ENCODE assay signal across 19 cellular contexts in the genomic region with DNA sequence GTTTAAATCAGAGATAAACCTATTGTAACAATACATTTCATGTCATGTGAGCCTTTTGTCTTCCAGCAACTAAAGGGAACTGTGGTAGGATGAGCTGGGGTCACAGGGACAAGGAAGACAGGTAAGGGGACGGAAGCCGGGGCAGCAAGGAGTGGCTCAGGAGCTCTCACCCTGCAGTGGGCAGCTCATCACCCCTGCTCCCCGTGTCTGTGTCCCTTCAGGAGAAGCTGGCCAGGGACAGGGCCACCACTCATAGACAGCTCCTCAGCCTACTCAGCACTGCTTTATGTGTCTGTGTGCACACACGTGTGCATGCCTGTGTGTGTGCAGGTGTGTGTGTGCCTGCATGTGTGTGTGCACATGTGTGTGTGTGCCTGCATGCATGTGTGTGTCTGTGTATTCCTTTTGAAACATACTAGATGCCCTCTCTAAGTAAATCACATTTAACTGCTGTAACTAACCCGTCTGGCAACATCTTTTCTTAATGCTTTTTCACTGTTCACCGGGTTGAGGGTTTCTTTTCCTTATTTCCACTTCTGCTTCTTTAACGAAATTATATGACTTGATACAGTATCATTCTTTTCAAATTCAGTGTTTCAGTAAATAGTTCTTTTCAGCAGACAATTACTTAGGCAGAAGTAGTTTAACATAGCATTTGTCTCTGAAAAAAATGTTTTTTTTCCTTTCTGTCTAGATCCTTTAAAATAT. TPM values are rescaled to one million over a fixed set of nuclear protein-coding genes. Genes with fewer than 3 reads are reported as not detected.
A peak's percentile ranks its signal among the peaks of the same experiment; 100 is the strongest.
DNase-seq lines count a peak whose midpoint lies in the region; ATAC-seq and TF ChIP-seq lines count a peak whose summit lies in the region.
"Had no signal": no experiment of that assay in that cellular context is flagged by ENCODE, and none has a peak within 500 bp of the region (broad histone marks: within the 10 kb centered on the region; RNA-seq: fewer than 3 reads in every experiment).

No MANE protein-coding gene starts in this region.

- no peak for ATAC-seq in heart right ventricle
- no peak for ATAC-seq in Right ventricle myocardium inferior
- ATAC-seq in central memory CD8-positive, alpha-beta T cell (replicated peaks; ENCODE audit: extremely low read depth, poor library complexity, severe bottlenecking), result no peak
- ATAC-seq in GM18505 (IDR thresholded peaks at IDR 0.05; ENCODE audit: unreplicated experiment), result no peak
- ATAC-seq in natural killer cell, result no peak
- ATAC-seq: A549 had no signal

- H3K4me3 ChIP-seq in heart right ventricle (no peak overlapping the region), neural progenitor cell (no peak overlapping the region), vagina (no peak overlapping the region), GM23248 (no peak overlapping the region)
- H3K4me3 ChIP-seq: A549 had no signal

- peaks cover 7% of the 10 kb centered on the region for H4K20me1 ChIP-seq in neural progenitor cell (ENCODE audit: low read depth)
- H4K20me1 ChIP-seq in GM23248 (ENCODE audit: insufficient read depth), result no peaks in the 10 kb centered on the region

- TF ChIP-seq POLR2A in vagina (IDR thresholded peaks at IDR 0.05) (no peak), GM18505 (IDR thresholded peaks at IDR 0.05; ENCODE audit: borderline replicate concordance, extremely low read depth, insufficient read depth, insufficient read length) (no peak)

- intact Hi-C loops in heart right ventricle (cut with DNase I), result loop anchor here in 7 of 10 donors (2.0 to 5.0 kb wide), 6 partner anchors 44 to 79 kb away; partner anchors contain the start of genes LRRFIP1 (in 1 of the 7) and RAB17 (in 1 of the 7)
- intact Hi-C loops in Right ventricle myocardium inferior (cut with DNase I), result loop anchor here (5.0 to 10.0 kb wide), 2 partner anchors 89 to 593 kb away; no protein-coding TSS in a partner anchor
- intact Hi-C loops in vagina (cut with DNase I), result no loop called here
- intact Hi-C loops in natural killer cell (cut with micrococcal nuclease), result loop anchor here (2.0 to 5.0 kb wide), 2 partner anchors 36 to 159 kb away; no protein-coding TSS in a partner anchor

- no peaks in the 10 kb centered on the region for H3K9me3 Mint-ChIP-seq in central memory CD8-positive, alpha-beta T cell
- H3K9me3 Mint-ChIP-seq in neural progenitor cell, result no peaks in the 10 kb centered on the region
- H3K9me3 Mint-ChIP-seq in natural killer cell, result no peaks in the 10 kb centered on the region

- no peak overlapping the region for H3K9ac ChIP-seq in neural progenitor cell
- no peak overlapping the region for H3K9ac ChIP-seq in GM23248

- H3K36me3 Mint-ChIP-seq in central memory CD8-positive, alpha-beta T cell (ENCODE audit: insufficient read depth), result peaks cover 18% of the 10 kb centered on the region
- H3K36me3 Mint-ChIP-seq in neural progenitor cell (peaks cover 3% of the 10 kb centered on the region), natural killer cell (no peaks in the 10 kb centered on the region)

- H3K9me2 ChIP-seq in GM23248 (ENCODE audit: insufficient read depth), result no peaks in the 10 kb centered on the region

- H3K4me2 ChIP-seq in neural progenitor cell, result no peak overlapping the region
- H3K4me2 ChIP-seq in GM23248 (ENCODE audit: unreplicated experiment), result no peak overlapping the region
- H3K4me2 ChIP-seq: A549 had no signal

- no peaks in the 10 kb centered on the region for H3K9me3 ChIP-seq in heart right ventricle
- no peaks in the 10 kb centered on the region for H3K9me3 ChIP-seq in neural progenitor cell (ENCODE audit: low read depth)
- no peaks in the 10 kb centered on the region for H3K9me3 ChIP-seq in vagina
- H3K9me3 ChIP-seq in GM23248 (ENCODE audit: low read depth), result no peaks in the 10 kb centered on the region
- H3K9me3 ChIP-seq: A549 had no signal

- no peak overlapping the region for H3K4me3 Mint-ChIP-seq in central memory CD8-positive, alpha-beta T cell
- H3K4me3 Mint-ChIP-seq in neural progenitor cell (no peak overlapping the region), natural killer cell (no peak overlapping the region)
- H3K4me3 Mint-ChIP-seq: CD14-positive monocyte had no signal

- TF ChIP-seq CTCF in heart right ventricle (IDR thresholded peaks at IDR 0.05) (no peak), neural progenitor cell (IDR thresholded peaks at IDR 0.05) (no peak), vagina (IDR thresholded peaks at IDR 0.05) (no peak), natural killer cell (IDR thresholded peaks at IDR 0.05) (no peak)

- DNase-seq in heart right ventricle (no peak), Right ventricle myocardium inferior (ENCODE audit: missing footprints) (no peak), neural progenitor cell (ENCODE audit: low spot score) (no peak), vagina (ENCODE audit: extremely low spot score in 2 of 2) (no peak), GM23248 (no peak), natural killer cell (no peak)
- DNase-seq in central memory CD8-positive, alpha-beta T cell (ENCODE audit: low spot score in 2 of 2), result no peak
- DNase-seq: activated CD4-positive, alpha-beta T cell treated with anti-CD3 and anti-CD28 coated beads, Interleukin-2, amount 50 U/mL, for 4 hours; amygdala; DMS53; effector CD8-positive, alpha-beta T cell; NCI-H187; NCI-H345; retina; stimulated activated CD4-positive, alpha-beta T cell treated with anti-CD3 and anti-CD28 coated beads, Interleukin-1b, Interleukin-23, amount 100 ng/mL, for 48 hours; SW 1271 had no signal

- in situ Hi-C loops in GM23248 (cut with MboI), result loop anchor here (10.0 kb wide), 1 partner anchor 73 kb away; no protein-coding TSS in a partner anchor

- H3K27me3 ChIP-seq in heart right ventricle (no peaks in the 10 kb centered on the region), neural progenitor cell (no peaks in the 10 kb centered on the region), vagina (no peaks in the 10 kb centered on the region), GM23248 (replicated peaks; ENCODE audit: insufficient read depth) (no peaks in the 10 kb centered on the region)

- H2AFZ ChIP-seq in neural progenitor cell (replicated peaks) (no peak overlapping the region), GM23248 (no peak overlapping the region)

- peaks cover 33% of the 10 kb centered on the region for H3K4me1 Mint-ChIP-seq in central memory CD8-positive, alpha-beta T cell
- H3K4me1 Mint-ChIP-seq in neural progenitor cell, result peaks cover 78% of the 10 kb centered on the region
- H3K4me1 Mint-ChIP-seq in natural killer cell, result peaks cover 38% of the 10 kb centered on the region in 2 donors

- H3K36me3 ChIP-seq in heart right ventricle (no peaks in the 10 kb centered on the region), neural progenitor cell (no peaks in the 10 kb centered on the region), vagina (no peaks in the 10 kb centered on the region), GM23248 (ENCODE audit: low read depth) (no peaks in the 10 kb centered on the region)

- WGBS in heart right ventricle, 2 donors, result 78 to 79% methylated on average over 7 of the region's 7 CpGs
- 89 to 91% methylated on average over 7 of the region's 7 CpGs for WGBS in GM23248 (ENCODE audit: low coverage in 1 of 2, low lambda C conversion rate in 2 of 2, missing lambda C conversion rate in 2 of 2), 2 experiments

- H3K4me1 ChIP-seq in heart right ventricle (peaks cover 26 to 84% (median 70%) of the 10 kb centered on the region in 9 donors), neural progenitor cell (peaks cover 19% of the 10 kb centered on the region), vagina (peaks cover 54% of the 10 kb centered on the region), GM23248 (ENCODE audit: insufficient read depth) (peaks cover 45% of the 10 kb centered on the region)

- H3F3A ChIP-seq in neural progenitor cell (ENCODE audit: low read depth) (peaks cover 6% of the 10 kb centered on the region), GM23248 (ENCODE audit: insufficient read depth) (peaks cover 28% of the 10 kb centered on the region)

- H3K27ac Mint-ChIP-seq in central memory CD8-positive, alpha-beta T cell (ENCODE audit: low read depth), result peak overlapping the region; percentile 97
- peak overlapping the region; percentile 92 for H3K27ac Mint-ChIP-seq in neural progenitor cell
- peak overlapping the region in 1 of 2 donors; percentile 90 for H3K27ac Mint-ChIP-seq in natural killer cell

- H3K27ac ChIP-seq in heart right ventricle, result peak overlapping the region in 9 of 10 donors; percentile 5 to 92 (median 80)
- H3K27ac ChIP-seq in neural progenitor cell, result no peak overlapping the region
- H3K27ac ChIP-seq in vagina, result peak overlapping the region; percentile 90
- no peak overlapping the region for H3K27ac ChIP-seq in GM23248
- H3K27ac ChIP-seq: A549 had no signal

- H3K79me2 ChIP-seq in neural progenitor cell (ENCODE audit: low read depth) (no peaks in the 10 kb centered on the region), GM23248 (ENCODE audit: insufficient read depth) (peaks cover 28% of the 10 kb centered on the region)

- H3K27me3 Mint-ChIP-seq in central memory CD8-positive, alpha-beta T cell, result peaks cover 23% of the 10 kb centered on the region
- H3K27me3 Mint-ChIP-seq in neural progenitor cell (ENCODE audit: insufficient read depth, low read depth) (peaks cover 8% of the 10 kb centered on the region), natural killer cell (ENCODE audit: low read depth in 2 of 2) (peaks cover 0 to 9% of the 10 kb centered on the region in 2 donors)

RNA-seq across cellular contexts. Expression of gene LRRFIP1, which starts 44.2 kb away (rescaled TPM):
- 100 to 1,000 TPM in 9 of 10 donors, 10 to 100 TPM in 1; 91.5 to 132 (median 112) TPM for total RNA-seq in heart right ventricle
- 100 to 1,000 TPM; 103 to 111 TPM for polyA plus RNA-seq in heart right ventricle
- total RNA-seq in Right ventricle myocardium inferior, result 104 TPM
- 18.9 and 40.7 TPM in 2 replicates for total RNA-seq in neural progenitor cell (ENCODE audit: low replicate concordance)
- total RNA-seq in vagina, result 132 TPM
- total RNA-seq in GM23248 (2014; rRNA removed; shearing (Covaris generic)), result 56.8 and 84.4 TPM in 2 replicates
- 149 and 159 TPM in 2 replicates for polyA plus RNA-seq in GM23248 (2016; fragmentation: Nextera tagmentation; extraction: Ambion mirVana)
- 100 to 1,000 TPM; 163 to 207 (median 188) TPM for total RNA-seq in natural killer cell

Comparison
In these comparisons a context has a peak if more than half of its experiments do, and no peak if none do; other contexts are left out.
1. H3K27ac ChIP-seq: peak in heart right ventricle (9 of 10) and vagina (single experiment); none in neural progenitor cell (single experiment) and GM23248 (single experiment).